ENCODE assay signal across 25 cellular contexts in the genomic region with DNA sequence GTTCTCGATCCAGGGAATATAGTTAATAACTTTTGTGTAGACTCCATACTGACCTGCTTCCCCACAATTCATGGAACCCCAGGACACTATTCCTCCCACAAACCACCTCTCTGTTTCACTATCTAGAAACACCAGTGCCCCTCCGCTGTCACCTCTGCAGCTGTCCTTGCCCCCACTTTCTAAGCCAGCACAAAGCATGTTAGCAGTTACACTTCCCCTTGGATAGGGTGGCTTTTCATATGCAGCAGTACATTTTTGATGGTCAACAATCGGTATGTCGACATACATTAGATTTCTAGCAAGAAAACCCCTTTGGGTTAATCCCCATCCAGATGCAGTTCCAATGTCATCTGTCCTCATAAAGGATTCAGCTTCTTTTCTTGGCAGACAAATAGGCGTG. TPM values are rescaled to one million over a fixed set of nuclear protein-coding genes. Genes with fewer than 3 reads are reported as not detected.
DNase-seq lines count a peak whose midpoint lies in the region; ATAC-seq, FAIRE-seq and TF ChIP-seq lines count a peak whose summit lies in the region.
"Had no signal": no experiment of that assay in that cellular context is flagged by ENCODE, and none has a peak within 500 bp of the region (broad histone marks: within the 10 kb centered on the region; RNA-seq: fewer than 3 reads in every experiment).

No MANE protein-coding gene starts in this region.

- H3K14ac ChIP-seq in H9 (ENCODE audit: insufficient read depth, low read length), result no peak overlapping the region

- H3K23me2 ChIP-seq in H9 (ENCODE audit: insufficient read length, low read depth, low read length, poor library complexity, severe bottlenecking), result no peaks in the 10 kb centered on the region

- H3K79me1 ChIP-seq in H9 (ENCODE audit: insufficient read depth, low read depth, low read length, poor library complexity, severe bottlenecking), result no peaks in the 10 kb centered on the region

- H3K27ac ChIP-seq in H9 (ENCODE audit: insufficient read length, low read depth, low read length) (no peak overlapping the region), K562 (ENCODE audit: extremely low read depth, low read depth, low read length) (no peak overlapping the region), psoas muscle (peak overlapping the region; percentile 21), aorta (ENCODE audit: low read depth in 1 of 2, low read length in 2 of 2) (no peak overlapping the region)
- H3K27ac ChIP-seq: HL-60, left ventricle myocardium inferior, stomach, tibial artery had no signal

- no peak overlapping the region for H3K4me3 ChIP-seq in K562
- H3K4me3 ChIP-seq in psoas muscle, result no peak overlapping the region
- no peak overlapping the region for H3K4me3 ChIP-seq in aorta (ENCODE audit: low read length in 2 of 2)
- H3K4me3 ChIP-seq: left ventricle myocardium inferior, stomach, tibial artery had no signal

- H3K27ac Mint-ChIP-seq in activated naive CD4-positive, alpha-beta T cell treated with anti-CD3 and anti-CD28 coated beads, Interleukin-2, amount 10 ng/mL, durations not matched to agents 7 days and 5 days, result peak overlapping the region; percentile 2
- peak overlapping the region in 2 of 3 experiments; percentile 65 to 76; a peak in 4 of 7 replicates for H3K27ac Mint-ChIP-seq in H9
- H3K27ac Mint-ChIP-seq: B cell had no signal

- H3K36me3 Mint-ChIP-seq in activated naive CD4-positive, alpha-beta T cell treated with anti-CD3 and anti-CD28 coated beads, Interleukin-2, amount 10 ng/mL, durations not matched to agents 7 days and 5 days, result peaks cover 48% of the 10 kb centered on the region
- peaks cover 24 to 69% (median 53%) of the 10 kb centered on the region in 3 experiments; a peak in 6 of 7 replicates for H3K36me3 Mint-ChIP-seq in H9 (ENCODE audit: insufficient read depth in 1 of 3, low read depth in 3 of 3)

- CTCF ChIA-PET in activated naive CD4-positive, alpha-beta T cell treated with anti-CD3 and anti-CD28 coated beads, Interleukin-2, amount 10 ng/mL, durations not matched to agents 7 days and 5 days (lab: Charles Lee), result no interaction called here
- CTCF ChIA-PET in K562 (lab: Yijun Ruan, JAX; ENCODE audit: low intra/inter-chr PET ratio), result no interaction called here

- H2BK5ac ChIP-seq in H9 (ENCODE audit: insufficient read length, low read length), result no peak overlapping the region

- H3K4me1 Mint-ChIP-seq in activated naive CD4-positive, alpha-beta T cell treated with anti-CD3 and anti-CD28 coated beads, Interleukin-2, amount 10 ng/mL, durations not matched to agents 7 days and 5 days, result peaks cover 4% of the 10 kb centered on the region
- peaks cover 9 to 29% of the 10 kb centered on the region in 2 experiments for H3K4me1 Mint-ChIP-seq in H9

- no peaks in the 10 kb centered on the region for H3K79me2 ChIP-seq in H9 (ENCODE audit: insufficient read depth, low read length)
- no peaks in the 10 kb centered on the region for H3K79me2 ChIP-seq in K562 (ENCODE audit: control insufficient read depth, insufficient read depth, low read length)

- H3K23ac ChIP-seq in H9 (ENCODE audit: insufficient read length, low read depth, low read length), result no peak overlapping the region

- no peak for DNase-seq in activated naive CD4-positive, alpha-beta T cell treated with anti-CD3 and anti-CD28 coated beads, Interleukin-2, amount 10 ng/mL, durations not matched to agents 7 days and 5 days
- DNase-seq in activated naive CD4-positive, alpha-beta T cell treated with anti-CD3 and anti-CD28 coated beads, Interleukin-2, amount 50 U/mL, for 16 hours, result no peak
- DNase-seq in H9, result no peak
- no peak for DNase-seq in K562 (ENCODE audit: extremely low read depth in 1 of 4, low spot score in 3 of 4)
- no peak for DNase-seq in psoas muscle
- DNase-seq in GM03348 (ENCODE audit: low spot score), result no peak
- no peak for DNase-seq in aorta
- DNase-seq: activated CD4-positive, alpha-beta T cell treated with anti-CD3 and anti-CD28 coated beads for 1 hour; COR-L47; GF-D8; HFFc6; islet precursor cell; Karpas-422; left ventricle myocardium inferior; mesendoderm; NCI-H446 treated with DMSO at 0.1 percent for 48 hours; occipital lobe; OCI-M1; stomach; T-helper 2 cell; tibial artery had no signal

- H4K8ac ChIP-seq in H9 (replicated peaks; ENCODE audit: insufficient read length, low read depth, low read length), result no peak overlapping the region

- no peak overlapping the region for H2BK120ac ChIP-seq in H9 (ENCODE audit: low read depth, low read length, poor library complexity, severe bottlenecking)

- no peak overlapping the region for H2BK12ac ChIP-seq in H9 (ENCODE audit: insufficient read length, low read depth, low read length)

- TF ChIP-seq EP300 in K562 (IDR thresholded peaks at IDR 0.05; ENCODE audit: low read length), result no peak

- no peak overlapping the region for H3K4me2 ChIP-seq in H9 (ENCODE audit: insufficient read depth, insufficient read length, low read length)
- no peak overlapping the region for H3K4me2 ChIP-seq in K562 (ENCODE audit: insufficient read depth, low read length)

- no peaks in the 10 kb centered on the region for H3K9me3 ChIP-seq in H9 (ENCODE audit: control insufficient read depth, low read depth, low read length)
- no peaks in the 10 kb centered on the region for H3K9me3 ChIP-seq in K562 (replicated peaks; ENCODE audit: control insufficient read depth, insufficient read depth, low read depth, low read length)
- H3K9me3 ChIP-seq in psoas muscle, result no peaks in the 10 kb centered on the region
- H3K9me3 ChIP-seq in aorta (ENCODE audit: control insufficient read depth, low read length), result no peaks in the 10 kb centered on the region
- H3K9me3 ChIP-seq: left ventricle myocardium inferior, stomach, tibial artery had no signal

- H3K27me3 ChIP-seq in H9 (ENCODE audit: insufficient read depth, low read length) (no peaks in the 10 kb centered on the region), K562 (ENCODE audit: control insufficient read depth in 2 of 2, insufficient read depth in 2 of 2, low read length in 2 of 2) (no peaks in the 10 kb centered on the region), psoas muscle (ENCODE audit: insufficient read depth in 3 of 3, low read length in 2 of 3) (no peaks in the 10 kb centered on the region), aorta (ENCODE audit: control insufficient read depth in 1 of 2, insufficient read depth in 2 of 2, low read length in 1 of 2) (no peaks in the 10 kb centered on the region)
- H3K27me3 ChIP-seq: stomach, tibial artery had no signal

- no peak overlapping the region for H4K91ac ChIP-seq in H9 (ENCODE audit: insufficient read length, low read depth, low read length)

- H2BK15ac ChIP-seq in H9 (ENCODE audit: low read depth, low read length), result no peak overlapping the region

- no peaks in the 10 kb centered on the region for H3K9me1 ChIP-seq in K562 (ENCODE audit: control insufficient read depth, insufficient read depth, low read length)

- H3K4me1 ChIP-seq in H9 (ENCODE audit: insufficient read depth, low read length) (no peaks in the 10 kb centered on the region; the same call in 1 of the 2 replicates), K562 (replicated peaks in 1 of 2; ENCODE audit: control insufficient read depth in 2 of 2, insufficient read depth in 2 of 2, low read length in 2 of 2) (no peaks in the 10 kb centered on the region), psoas muscle (peaks cover 14% of the 10 kb centered on the region), aorta (ENCODE audit: control insufficient read depth in 1 of 2, insufficient read depth in 2 of 2, low read length in 2 of 2) (no peaks in the 10 kb centered on the region)
- H3K4me1 ChIP-seq: left ventricle myocardium inferior had no signal

- FAIRE-seq in K562 (lab: Jason Lieb, UNC), result no peak

- no peak overlapping the region for H3K56ac ChIP-seq in H9 (ENCODE audit: insufficient read length, low read depth, low read length)

- no TSS peak for BruUV-seq in K562 (replicated peaks; lab: Mats Ljungman, UMichigan)

- ATAC-seq in K562, result peak; percentile 30
- no peak for ATAC-seq in psoas muscle
- ATAC-seq in aorta (ENCODE audit: low FRiP score), result no peak
- ATAC-seq: SK-N-SH treated with all-trans-retinoic acid at 6 μM for 48 hours had no signal

- H3K9ac ChIP-seq in H9 (ENCODE audit: extremely low read depth, insufficient read length, low read length), result no peak overlapping the region
- H3K9ac ChIP-seq in K562 (ENCODE audit: insufficient read depth in 1 of 2, low read depth in 2 of 2, low read length in 2 of 2), result no peak overlapping the region

- no peaks in the 10 kb centered on the region for H3K27me3 Mint-ChIP-seq in activated naive CD4-positive, alpha-beta T cell treated with anti-CD3 and anti-CD28 coated beads, Interleukin-2, amount 10 ng/mL, durations not matched to agents 7 days and 5 days
- no peaks in the 10 kb centered on the region for H3K27me3 Mint-ChIP-seq in H9 (ENCODE audit: low read depth)
- H3K27me3 Mint-ChIP-seq: B cell had no signal

- H2AK5ac ChIP-seq in H9 (ENCODE audit: insufficient read length, low read length), result no peak overlapping the region

- H4K20me1 ChIP-seq in H9 (ENCODE audit: control insufficient read depth, insufficient read depth, insufficient read length) (no peaks in the 10 kb centered on the region), K562 (replicated peaks; ENCODE audit: control insufficient read depth, insufficient read depth, low read length) (no peaks in the 10 kb centered on the region)

- in situ Hi-C loops in K562 (cut with MboI), result no loop called here

- H3T11ph ChIP-seq in H9 (ENCODE audit: low read length), result no peak overlapping the region

- H3K4ac ChIP-seq in H9 (ENCODE audit: low read depth, low read length), result no peak overlapping the region

- intact Hi-C loops in K562 (cut with micrococcal nuclease), result no loop called here
- intact Hi-C loops in psoas muscle (cut with DNase I), result no loop called here
- intact Hi-C loops in aorta (cut with DNase I), result no loop called here

- no peak overlapping the region for H2BK20ac ChIP-seq in H9 (ENCODE audit: low read depth, low read length, poor library complexity, severe bottlenecking)

- no peak overlapping the region for H4K5ac ChIP-seq in H9 (ENCODE audit: insufficient read length, low read depth, low read length)

- H3K36me3 ChIP-seq in K562 (ENCODE audit: control insufficient read depth, insufficient read depth, low read length) (peaks cover 54% of the 10 kb centered on the region), psoas muscle (ENCODE audit: insufficient read depth in 1 of 2, low read depth in 1 of 2) (peaks cover 3 to 84% of the 10 kb centered on the region in 2 donors), aorta (ENCODE audit: control insufficient read depth in 1 of 2, insufficient read depth in 2 of 2, low read length in 1 of 2) (peaks cover 0 to 10% of the 10 kb centered on the region in 2 donors)

- no peak overlapping the region for H3K18ac ChIP-seq in H9 (ENCODE audit: insufficient read length, low read depth, low read length)

- peak; percentile 70 for TF ChIP-seq POLR2A in K562 (conservative IDR thresholded peaks at IDR 0.05)

- H2AFZ ChIP-seq in H9 (ENCODE audit: low read length) (no peak overlapping the region), K562 (ENCODE audit: low read depth, low read length) (no peak overlapping the region)

- POLR2A ChIA-PET in K562 (lab: Yijun Ruan, JAX), result interaction anchor here (1.2 to 1.5 kb wide), 2 partner anchors 9 to 10 kb away, joined by 4 to 5 read pairs; no protein-coding TSS in a partner anchor

- TF ChIP-seq CTCF in H9 (conservative IDR thresholded peaks at IDR 0.05) (no peak), K562 (IDR thresholded peaks at IDR 0.05 in 2 of 3, conservative IDR thresholded peaks at IDR 0.05 in 1 of 3; ENCODE audit: insufficient read depth in 2 of 3, low read depth in 1 of 3, low read length in 3 of 3) (no peak), psoas muscle (IDR thresholded peaks at IDR 0.05) (no peak)

- WGBS in H9 (ENCODE audit: extremely low coverage, insufficient read length, low lambda C conversion rate), result no CpG with 5 or more reads among the region's 5 CpGs
- WGBS in K562 (ENCODE audit: insufficient coverage, low coverage, missing lambda C conversion rate), result 83% methylated on average over 5 of the region's 5 CpGs
- WGBS in psoas muscle, 3 donors, result 78 to 88% (median 83%) methylated on average over 5 of the region's 5 CpGs
- WGBS in aorta, 2 donors, result 88 to 92% methylated on average over 5 of the region's 5 CpGs

- H3K9me3 Mint-ChIP-seq in activated naive CD4-positive, alpha-beta T cell treated with anti-CD3 and anti-CD28 coated beads, Interleukin-2, amount 10 ng/mL, durations not matched to agents 7 days and 5 days, result no peaks in the 10 kb centered on the region
- H3K9me3 Mint-ChIP-seq in H9, result no peaks in the 10 kb centered on the region
- H3K9me3 Mint-ChIP-seq: HFFc6 had no signal

- no peak overlapping the region for H3K4me3 Mint-ChIP-seq in activated naive CD4-positive, alpha-beta T cell treated with anti-CD3 and anti-CD28 coated beads, Interleukin-2, amount 10 ng/mL, durations not matched to agents 7 days and 5 days
- no peak overlapping the region for H3K4me3 Mint-ChIP-seq in H9
- H3K4me3 Mint-ChIP-seq: B cell, HFFc6 had no signal

- TF ChIP-seq RAD21 in K562 (CRISPR knock-in tag; conservative IDR thresholded peaks at IDR 0.05 in 1 of 2, IDR thresholded peaks at IDR 0.05 in 1 of 2), result no peak

RNA-seq across cellular contexts. Expression of a gene that starts 14.4 kb away (rescaled TPM):
- 207 and 209 TPM in 2 replicates for total RNA-seq in H9 (2021)
- 242 and 417 TPM in 2 replicates for total RNA-seq in K562 (2011; cell fraction: chromatin; rRNA removed; ENCODE audit: low replicate concordance)
- total RNA-seq in K562 (2011; cell fraction: nucleolus; rRNA removed), result 197 and 216 TPM in 2 replicates
- 336 and 397 TPM in 2 replicates for total RNA-seq in K562 (2011; cell fraction: nucleoplasm; rRNA removed)
- total RNA-seq in K562 (2014; rRNA removed), result 129 TPM in 2 replicates
- total RNA-seq in K562 (2014; rRNA removed; fragmentation: Illumina TruSeq; extraction: Trizol), result 176 and 198 TPM in 2 replicates
- total RNA-seq in K562 (2015; rRNA removed; fragmentation: Illumina TruSeq; extraction: Trizol), result 206 and 220 TPM in 2 replicates
- 211 and 243 TPM in 2 replicates for total RNA-seq in K562 (2021)
- polyA plus RNA-seq in K562 (2011; rRNA removed), result 220 and 244 TPM in 2 replicates
- polyA plus RNA-seq in K562 (2011; cell fraction: cytosol; rRNA removed), result 83.0 and 130 TPM in 2 replicates
- 341 and 531 TPM in 2 replicates for polyA plus RNA-seq in K562 (2011; cell fraction: nucleus; rRNA removed)
- 176 and 348 TPM in 2 replicates for polyA plus RNA-seq in K562 (2012)
- polyA plus RNA-seq in K562 (2014; fragmentation: Illumina TruSeq; extraction: Trizol), result 358 and 487 TPM in 2 replicates
- polyA plus RNA-seq in K562 (2014; fragmentation: Nextera tagmentation; extraction: Ambion mirVana), result 100 to 1,000 TPM; 122 to 285 TPM
- 403 and 515 TPM in 2 replicates for polyA plus RNA-seq in K562 (2014; rRNA removed)
- 180 and 229 TPM in 2 replicates for polyA minus RNA-seq in K562 (2011; rRNA and poly(A)+ RNA removed)
- 96.8 and 129 TPM in 2 replicates for polyA minus RNA-seq in K562 (2011; cell fraction: cytosol; rRNA and poly(A)+ RNA removed)
- 160 and 216 TPM in 2 replicates for polyA minus RNA-seq in K562 (2011; cell fraction: nucleus; rRNA and poly(A)+ RNA removed)
- total RNA-seq in psoas muscle, result 100 to 1,000 TPM in 2 of 4 donors, 10 to 100 TPM in 2; 91.8 to 132 (median 103) TPM
- polyA plus RNA-seq in psoas muscle, result 100 to 1,000 TPM; 183 to 387 (median 258) TPM
- 100 to 1,000 TPM; 124 to 128 TPM for total RNA-seq in aorta
- 100 to 1,000 TPM; 126 to 131 TPM for polyA plus RNA-seq in aorta

RNA-seq across cellular contexts. Expression of a gene that starts 20.1 kb away (rescaled TPM):
- total RNA-seq in H9 (2021) (0.46 and 0.57 TPM in 2 replicates), K562 (2014; rRNA removed) (0.08 TPM in 1 of 2 replicates, not detected in the other), K562 (2014; rRNA removed; fragmentation: Illumina TruSeq; extraction: Trizol) (0.07 TPM in 1 of 2 replicates, not detected in the other), K562 (2015; rRNA removed; fragmentation: Illumina TruSeq; extraction: Trizol) (not detected in 2 replicates), K562 (2021) (0.09 and 0.27 TPM in 2 replicates), psoas muscle (not detected), aorta (not detected)
- 0.49 and 1.1 TPM in 2 replicates for total RNA-seq in K562 (2011; cell fraction: chromatin; rRNA removed; ENCODE audit: low replicate concordance)
- total RNA-seq in K562 (2011; cell fraction: nucleolus; rRNA removed), result 0.33 and 0.39 TPM in 2 replicates
- total RNA-seq in K562 (2011; cell fraction: nucleoplasm; rRNA removed), result 0.37 and 0.38 TPM in 2 replicates
- polyA plus RNA-seq in K562 (2011; rRNA removed) (0.03 TPM in 1 of 2 replicates, not detected in the other), K562 (2014; fragmentation: Illumina TruSeq; extraction: Trizol) (not detected in 2 replicates), K562 (2014; fragmentation: Nextera tagmentation; extraction: Ambion mirVana) (under 1 TPM; 0.01 to 0.06 TPM), K562 (2014; rRNA removed) (0.11 and 0.23 TPM in 2 replicates), psoas muscle (under 1 TPM in 1 of 3 donors, not detected in 2; 0.03 TPM), aorta (under 1 TPM in 1 of 2 donors, not detected in 1; 0.05 TPM)
- 0.03 and 0.09 TPM in 2 replicates for polyA plus RNA-seq in K562 (2011; cell fraction: cytosol; rRNA removed)
- polyA plus RNA-seq in K562 (2011; cell fraction: nucleus; rRNA removed), result 0.14 and 0.28 TPM in 2 replicates
- 0.76 and 1.9 TPM in 2 replicates for polyA plus RNA-seq in K562 (2012)
- not detected in 2 replicates for polyA minus RNA-seq in K562 (2011; rRNA and poly(A)+ RNA removed)
- polyA minus RNA-seq in K562 (2011; cell fraction: cytosol; rRNA and poly(A)+ RNA removed), result not detected in 2 replicates
- 0.11 and 0.13 TPM in 2 replicates for polyA minus RNA-seq in K562 (2011; cell fraction: nucleus; rRNA and poly(A)+ RNA removed)
- total RNA-seq: B cell, glomerular endothelial cell, left ventricle myocardium inferior, occipital lobe, stomach had no signal
- polyA plus RNA-seq: stomach had no signal

RNA-seq across cellular contexts. Expression of a gene that starts 32.9 kb away (rescaled TPM):
- total RNA-seq in H9 (2021), result 196 and 212 TPM in 2 replicates
- 25.5 and 107 TPM in 2 replicates for total RNA-seq in K562 (2011; cell fraction: chromatin; rRNA removed; ENCODE audit: low replicate concordance)
- total RNA-seq in K562 (2011; cell fraction: nucleolus; rRNA removed), result 109 and 122 TPM in 2 replicates
- total RNA-seq in K562 (2011; cell fraction: nucleoplasm; rRNA removed), result 64.7 and 103 TPM in 2 replicates
- 93.2 and 164 TPM in 2 replicates for total RNA-seq in K562 (2014; rRNA removed)
- 36.1 and 40.4 TPM in 2 replicates for total RNA-seq in K562 (2014; rRNA removed; fragmentation: Illumina TruSeq; extraction: Trizol)
- 82.5 and 95.0 TPM in 2 replicates for total RNA-seq in K562 (2015; rRNA removed; fragmentation: Illumina TruSeq; extraction: Trizol)
- total RNA-seq in K562 (2021), result 373 and 403 TPM in 2 replicates
- 51.5 and 53.4 TPM in 2 replicates for polyA plus RNA-seq in K562 (2011; rRNA removed)
- polyA plus RNA-seq in K562 (2011; cell fraction: cytosol; rRNA removed), result 100 and 208 TPM in 2 replicates
- polyA plus RNA-seq in K562 (2011; cell fraction: nucleus; rRNA removed), result 62.9 and 103 TPM in 2 replicates
- 211 and 367 TPM in 2 replicates for polyA plus RNA-seq in K562 (2012)
- polyA plus RNA-seq in K562 (2014; fragmentation: Illumina TruSeq; extraction: Trizol), result 296 and 340 TPM in 2 replicates
- polyA plus RNA-seq in K562 (2014; fragmentation: Nextera tagmentation; extraction: Ambion mirVana), result 10 to 100 TPM; 23.9 to 34.1 TPM
- polyA plus RNA-seq in K562 (2014; rRNA removed), result 143 and 176 TPM in 2 replicates
- polyA minus RNA-seq in K562 (2011; rRNA and poly(A)+ RNA removed), result 55.4 and 73.9 TPM in 2 replicates
- polyA minus RNA-seq in K562 (2011; cell fraction: cytosol; rRNA and poly(A)+ RNA removed), result 241 and 294 TPM in 2 replicates
- polyA minus RNA-seq in K562 (2011; cell fraction: nucleus; rRNA and poly(A)+ RNA removed), result 35.8 and 45.7 TPM in 2 replicates
- total RNA-seq in psoas muscle, result 100 to 1,000 TPM in 1 of 4 donors, 10 to 100 TPM in 3; 60.4 to 106 (median 74.9) TPM
- 100 to 1,000 TPM in 1 of 3 donors, 10 to 100 TPM in 2; 69.6 to 163 (median 79.3) TPM for polyA plus RNA-seq in psoas muscle
- total RNA-seq in aorta, result 10 to 100 TPM; 48.9 to 71.2 TPM
- 10 to 100 TPM; 67.5 to 88.7 TPM for polyA plus RNA-seq in aorta
